ENCODE assay signal across 8 cellular contexts in the genomic region with DNA sequence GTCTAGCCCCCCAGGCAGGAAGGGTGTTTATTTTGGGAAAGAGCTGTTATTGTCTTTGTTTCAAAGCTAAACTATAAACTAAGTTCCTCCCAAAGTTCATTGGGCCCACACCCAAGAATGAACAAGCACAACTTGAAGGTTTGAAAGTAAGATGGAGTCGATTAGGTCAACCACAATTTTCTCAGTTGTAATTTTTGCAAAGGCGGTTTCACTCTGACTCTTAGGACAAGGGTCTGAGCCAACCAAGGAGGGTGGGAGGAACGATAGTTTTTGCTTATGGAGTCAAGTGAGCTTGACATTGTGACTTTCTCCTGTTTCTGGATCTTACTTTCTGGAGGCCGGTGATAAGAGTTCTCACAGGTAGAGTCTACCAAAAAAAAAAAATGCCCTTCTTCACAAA. TPM values are rescaled to one million over a fixed set of nuclear protein-coding genes. Genes with fewer than 3 reads are reported as not detected.
DNase-seq lines count a peak whose midpoint lies in the region; ATAC-seq and TF ChIP-seq lines count a peak whose summit lies in the region.

No MANE protein-coding gene starts in this region.

- POLR2A ChIA-PET in activated CD8-positive, alpha-beta T cell treated with anti-CD3 and anti-CD28 coated beads for 36 hours (lab: Charles Lee), result no interaction called here
- POLR2A ChIA-PET in naive thymus-derived CD4-positive, alpha-beta T cell (lab: Charles Lee), result no interaction called here

- peaks cover 23% of the 10 kb centered on the region for H3K4me1 Mint-ChIP-seq in activated CD8-positive, alpha-beta T cell treated with anti-CD3 and anti-CD28 coated beads for 36 hours (ENCODE audit: low read depth)
- peaks cover 0 to 29% (median 12%) of the 10 kb centered on the region in 7 donors for H3K4me1 Mint-ChIP-seq in naive thymus-derived CD4-positive, alpha-beta T cell

- H3K36me3 ChIP-seq in naive thymus-derived CD4-positive, alpha-beta T cell (ENCODE audit: control insufficient read depth in 2 of 3, insufficient read depth in 3 of 3, low read length in 3 of 3), result no peaks in the 10 kb centered on the region
- no peaks in the 10 kb centered on the region for H3K36me3 ChIP-seq in aorta (ENCODE audit: control insufficient read depth in 1 of 2, insufficient read depth in 2 of 2, low read length in 1 of 2)

- ATAC-seq in GM18505 (IDR thresholded peaks at IDR 0.05; ENCODE audit: unreplicated experiment) (peak; percentile 93), GM19438 (IDR thresholded peaks at IDR 0.05; ENCODE audit: low read depth, unreplicated experiment) (peak; percentile 91), HG02981 (IDR thresholded peaks at IDR 0.05; ENCODE audit: unreplicated experiment) (peak; percentile 92), aorta (ENCODE audit: low FRiP score) (no peak)
- peak; percentile 86 for ATAC-seq in activated CD8-positive, alpha-beta T cell treated with anti-CD3 and anti-CD28 coated beads for 36 hours
- no peak for ATAC-seq in naive thymus-derived CD4-positive, alpha-beta T cell

- TF ChIP-seq POLR2A in GM18505 (IDR thresholded peaks at IDR 0.05; ENCODE audit: borderline replicate concordance, extremely low read depth, insufficient read depth, insufficient read length), result no peak

- H3K4me3 ChIP-seq in naive thymus-derived CD4-positive, alpha-beta T cell (ENCODE audit: low read length), result no peak overlapping the region
- no peak overlapping the region for H3K4me3 ChIP-seq in aorta (ENCODE audit: low read length in 2 of 2)

- DNase-seq in activated CD8-positive, alpha-beta T cell treated with anti-CD3 and anti-CD28 coated beads for 36 hours, result peak; percentile 54
- no peak for DNase-seq in HPDE6-E6E7 (ENCODE audit: extremely low spot score)
- DNase-seq in naive thymus-derived CD4-positive, alpha-beta T cell, result no peak
- no peak for DNase-seq in 8988T
- DNase-seq in aorta, result no peak

- peaks cover 8 to 12% of the 10 kb centered on the region in 2 donors for H3K4me1 ChIP-seq in naive thymus-derived CD4-positive, alpha-beta T cell (ENCODE audit: control insufficient read depth in 2 of 2, insufficient read depth in 2 of 2, low read length in 2 of 2)
- no peaks in the 10 kb centered on the region for H3K4me1 ChIP-seq in aorta (ENCODE audit: control insufficient read depth in 1 of 2, insufficient read depth in 2 of 2, low read length in 2 of 2)

- intact Hi-C loops in activated CD8-positive, alpha-beta T cell treated with anti-CD3 and anti-CD28 coated beads for 36 hours (cut with micrococcal nuclease), result no loop called here
- intact Hi-C loops in naive thymus-derived CD4-positive, alpha-beta T cell (cut with micrococcal nuclease), result no loop called here
- intact Hi-C loops in aorta (cut with DNase I), result no loop called here

- WGBS in aorta, 2 donors, result 84 to 88% methylated on average over 4 of the region's 4 CpGs

- TF ChIP-seq CTCF in activated CD8-positive, alpha-beta T cell treated with anti-CD3 and anti-CD28 coated beads for 36 hours (IDR thresholded peaks at IDR 0.05), result no peak

- H3K9me3 Mint-ChIP-seq in activated CD8-positive, alpha-beta T cell treated with anti-CD3 and anti-CD28 coated beads for 36 hours, result no peaks in the 10 kb centered on the region
- H3K9me3 Mint-ChIP-seq in naive thymus-derived CD4-positive, alpha-beta T cell, result peaks cover 0 to 4% (median 0%) of the 10 kb centered on the region in 11 donors

- H3K9me3 ChIP-seq in naive thymus-derived CD4-positive, alpha-beta T cell (ENCODE audit: control insufficient read depth in 2 of 3, low read length in 3 of 3), result no peaks in the 10 kb centered on the region
- no peaks in the 10 kb centered on the region for H3K9me3 ChIP-seq in aorta (ENCODE audit: control insufficient read depth, low read length)

- H3K27me3 Mint-ChIP-seq in activated CD8-positive, alpha-beta T cell treated with anti-CD3 and anti-CD28 coated beads for 36 hours, result peaks cover 3% of the 10 kb centered on the region
- peaks cover 0 to 12% (median 8%) of the 10 kb centered on the region in 5 donors for H3K27me3 Mint-ChIP-seq in naive thymus-derived CD4-positive, alpha-beta T cell

- peak overlapping the region; percentile 30 for H3K4me3 Mint-ChIP-seq in activated CD8-positive, alpha-beta T cell treated with anti-CD3 and anti-CD28 coated beads for 36 hours
- H3K4me3 Mint-ChIP-seq in naive thymus-derived CD4-positive, alpha-beta T cell, result peak overlapping the region in 1 of 10 donors; percentile 35

- no peaks in the 10 kb centered on the region for H3K36me3 Mint-ChIP-seq in activated CD8-positive, alpha-beta T cell treated with anti-CD3 and anti-CD28 coated beads for 36 hours (ENCODE audit: low read depth)
- H3K36me3 Mint-ChIP-seq in naive thymus-derived CD4-positive, alpha-beta T cell, result peaks cover 0 to 2% (median 0%) of the 10 kb centered on the region in 5 donors

- peaks cover 0 to 2% of the 10 kb centered on the region in 2 donors for H3K27me3 ChIP-seq in naive thymus-derived CD4-positive, alpha-beta T cell (ENCODE audit: control insufficient read depth in 2 of 2, insufficient read depth in 2 of 2, low read length in 2 of 2)
- H3K27me3 ChIP-seq in aorta (ENCODE audit: control insufficient read depth in 1 of 2, insufficient read depth in 2 of 2, low read length in 1 of 2), result no peaks in the 10 kb centered on the region

- CTCF ChIA-PET in activated CD8-positive, alpha-beta T cell treated with anti-CD3 and anti-CD28 coated beads for 36 hours (lab: Charles Lee), result interaction anchor here (1.1 kb wide), 1 partner anchor 24 kb away, joined by 4 read pairs; the partner anchor contains the start of gene AQR
- CTCF ChIA-PET in naive thymus-derived CD4-positive, alpha-beta T cell (lab: Charles Lee), result no interaction called here

- peak overlapping the region; percentile 89 for H3K27ac Mint-ChIP-seq in activated CD8-positive, alpha-beta T cell treated with anti-CD3 and anti-CD28 coated beads for 36 hours
- peak overlapping the region in 1 of 9 donors; percentile 84 for H3K27ac Mint-ChIP-seq in naive thymus-derived CD4-positive, alpha-beta T cell

- no peak overlapping the region for H3K27ac ChIP-seq in naive thymus-derived CD4-positive, alpha-beta T cell (ENCODE audit: low read depth, low read length)
- no peak overlapping the region for H3K27ac ChIP-seq in aorta (ENCODE audit: low read depth in 1 of 2, low read length in 2 of 2)

RNA-seq across cellular contexts. Expression of gene ZNF770, which starts 5.8 kb away (rescaled TPM):
- 10 to 100 TPM; 67.0 to 67.2 TPM for total RNA-seq in activated CD8-positive, alpha-beta T cell treated with anti-CD3 and anti-CD28 coated beads for 36 hours
- 10 to 100 TPM; 32.5 to 69.9 (median 50.2) TPM for total RNA-seq in naive thymus-derived CD4-positive, alpha-beta T cell
- polyA plus RNA-seq in naive thymus-derived CD4-positive, alpha-beta T cell, result 100 to 1,000 TPM; 119 to 146 TPM
- total RNA-seq in aorta, result 10 to 100 TPM; 25.5 to 25.8 TPM
- 1 to 10 TPM; 7.4 to 8.3 TPM for polyA plus RNA-seq in aorta

RNA-seq across cellular contexts. Expression of gene AQR, which starts 24.3 kb away (rescaled TPM):
- 10 to 100 TPM; 35.5 to 36.4 TPM for total RNA-seq in activated CD8-positive, alpha-beta T cell treated with anti-CD3 and anti-CD28 coated beads for 36 hours
- total RNA-seq in naive thymus-derived CD4-positive, alpha-beta T cell, result 10 to 100 TPM; 38.1 to 43.5 (median 41.3) TPM
- 10 to 100 TPM; 12.7 to 14.2 TPM for polyA plus RNA-seq in naive thymus-derived CD4-positive, alpha-beta T cell
- total RNA-seq in aorta, result 10 to 100 TPM; 27.2 to 28.9 TPM
- polyA plus RNA-seq in aorta, result 10 to 100 TPM in 1 of 2 donors, 1 to 10 TPM in 1; 3.8 to 12.5 TPM

Comparison
In these comparisons a context has a peak if more than half of its experiments do, and no peak if none do; other contexts are left out.
1. ATAC-seq: peak in GM18505 (single experiment), GM19438 (single experiment), HG02981 (single experiment) and activated CD8-positive, alpha-beta T cell treated with anti-CD3 and anti-CD28 coated beads for 36 hours (single experiment); none in naive thymus-derived CD4-positive, alpha-beta T cell (single experiment) and aorta (single experiment).